1 cellular context compared by ENCODE assay signal in genomic region chr20:62861732-62862336, GRCh38.
A peak's percentile ranks its signal among the peaks of the same experiment; 100 is the strongest.
TF ChIP-seq lines count a peak whose summit lies in the region.

Gene TCFL5 (minus strand): TSS chr20:62861822. CDS start chr20:62861670, 152 bp downstream.

TF ChIP-seq in HEK293, 187 proteins besides CTCF, POLR2A, EP300 and RAD21 (continued from another document and continues in another):
- no peak for TF ChIP-seq ZNF18 (tag by site-specific recombination; IDR thresholded peaks at IDR 0.05)
- TF ChIP-seq ZBTB17 (tag by site-specific recombination; IDR thresholded peaks at IDR 0.05): peak; percentile 31; the same call in 1 of the 2 replicates
- TF ChIP-seq ZNF221 (tag by site-specific recombination; IDR thresholded peaks at IDR 0.05; ENCODE audit: borderline replicate concordance): no peak
- TF ChIP-seq ZNF610 (tag by site-specific recombination; IDR thresholded peaks at IDR 0.05; ENCODE audit: borderline replicate concordance): peak; percentile 48; the same call in 1 of the 2 replicates
- no peak for TF ChIP-seq ZNF792 (tag by site-specific recombination; IDR thresholded peaks at IDR 0.05)
- no peak for TF ChIP-seq ZSCAN18 (tag by site-specific recombination; IDR thresholded peaks at IDR 0.05)
- TF ChIP-seq ZNF768 (tag by site-specific recombination; IDR thresholded peaks at IDR 0.05): no peak
- TF ChIP-seq ZNF776 (tag by site-specific recombination; IDR thresholded peaks at IDR 0.05; ENCODE audit: borderline replicate concordance): no peak
- TF ChIP-seq ZNF548 (tag by site-specific recombination; IDR thresholded peaks at IDR 0.05): no peak
- peak; percentile 42; the same call in 1 of the 2 replicates for TF ChIP-seq ZNF394 (tag by site-specific recombination; IDR thresholded peaks at IDR 0.05; ENCODE audit: borderline replicate concordance)
- peak; percentile 90 for TF ChIP-seq ZFP69B (tag by site-specific recombination; IDR thresholded peaks at IDR 0.05)
- TF ChIP-seq PRDM2 (tag by site-specific recombination; IDR thresholded peaks at IDR 0.05; ENCODE audit: borderline replicate concordance): no peak
- no peak for TF ChIP-seq ZNF518A (tag by site-specific recombination; conservative IDR thresholded peaks at IDR 0.05; ENCODE audit: low read depth)
- no peak for TF ChIP-seq ZNF302 (tag by site-specific recombination; IDR thresholded peaks at IDR 0.05; ENCODE audit: low read depth)
- peak; percentile 90 for TF ChIP-seq KLF8 (tag by site-specific recombination; IDR thresholded peaks at IDR 0.05)
- TF ChIP-seq GLIS1 (tag by site-specific recombination; IDR thresholded peaks at IDR 0.05): peak; percentile 87
- TF ChIP-seq ZBTB11 (tag by site-specific recombination; conservative IDR thresholded peaks at IDR 0.05; ENCODE audit: low read depth): no peak
- no peak for TF ChIP-seq ZNF140 (tag by site-specific recombination; IDR thresholded peaks at IDR 0.05)
- TF ChIP-seq PRDM4 (tag by site-specific recombination; IDR thresholded peaks at IDR 0.05): no peak
- peak; percentile 80 for TF ChIP-seq ZNF600 (tag by site-specific recombination; IDR thresholded peaks at IDR 0.05)
- no peak for TF ChIP-seq GLI2 (tag by site-specific recombination; IDR thresholded peaks at IDR 0.05; ENCODE audit: borderline replicate concordance, low read depth)
- TF ChIP-seq ZBTB7A (tag by site-specific recombination; IDR thresholded peaks at IDR 0.05; ENCODE audit: low read depth): no peak
- TF ChIP-seq ZNF2 (tag by site-specific recombination; IDR thresholded peaks at IDR 0.05): peak; percentile 81
- TF ChIP-seq TSHZ1 (tag by site-specific recombination; IDR thresholded peaks at IDR 0.05; ENCODE audit: borderline replicate concordance): no peak
- TF ChIP-seq ZNF239 (tag by site-specific recombination; IDR thresholded peaks at IDR 0.05): no peak
- peak; percentile 98 for TF ChIP-seq ZIC2 (tag by site-specific recombination; IDR thresholded peaks at IDR 0.05)
- no peak for TF ChIP-seq ZNF426 (tag by site-specific recombination; IDR thresholded peaks at IDR 0.05)
- TF ChIP-seq ZNF184 (tag by site-specific recombination; IDR thresholded peaks at IDR 0.05): no peak
- no peak for TF ChIP-seq PRDM1 (tag by site-specific recombination; IDR thresholded peaks at IDR 0.05)
